11 cellular contexts compared by ENCODE assay signal in the genomic region with DNA sequence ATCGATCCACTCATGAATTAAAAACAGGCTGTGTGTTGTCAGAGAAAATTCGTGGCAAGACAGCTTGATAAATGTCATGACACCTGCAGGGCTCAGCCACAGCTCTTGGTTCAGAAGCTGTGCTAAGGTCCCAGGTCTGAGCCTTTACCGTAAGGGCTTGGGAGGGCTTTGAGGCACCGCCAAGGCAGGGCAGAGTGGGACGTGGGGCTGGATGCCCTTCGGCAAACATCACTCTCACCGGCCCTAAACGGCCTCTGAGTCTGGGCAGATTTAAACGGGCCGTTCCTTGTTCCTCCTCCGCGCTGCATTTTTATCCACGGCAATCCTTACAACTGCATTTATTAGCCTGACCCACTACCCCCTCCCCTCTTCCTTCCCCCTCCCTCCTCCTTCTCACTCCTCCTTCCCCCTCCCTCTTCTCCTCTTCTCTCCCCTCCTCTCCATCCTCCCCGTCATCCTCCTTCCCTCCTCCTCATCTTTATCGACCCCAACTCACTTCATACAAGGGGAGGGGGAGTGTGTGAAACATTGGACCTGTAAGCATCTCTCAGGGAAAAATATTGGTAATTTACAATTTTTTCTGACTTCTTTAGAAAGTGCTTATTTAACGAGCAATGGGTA. TPM values are rescaled to one million over a fixed set of nuclear protein-coding genes. Genes with fewer than 3 reads are reported as not detected.
DNase-seq lines count a peak whose midpoint lies in the region; TF ChIP-seq lines count a peak whose summit lies in the region.
"Had no signal": no experiment of that assay in that cellular context is flagged by ENCODE, and none has a peak within 500 bp of the region (broad histone marks: within the 10 kb centered on the region; RNA-seq: fewer than 3 reads in every experiment).

No MANE protein-coding gene starts in this region.

- H3K4me1 ChIP-seq in OCI-LY1 (ENCODE audit: insufficient read depth, low read length, severe bottlenecking) (peaks cover 94% of the 10 kb centered on the region), esophagus muscularis mucosa (peaks cover 47 to 81% (median 71%) of the 10 kb centered on the region in 4 donors), A673 (ENCODE audit: insufficient read depth, low read length, poor library complexity, severe bottlenecking) (peaks cover 23% of the 10 kb centered on the region)

- DNase-seq in EH (ENCODE audit: low read depth): peak; percentile 45
- DNase-seq in esophagus muscularis mucosa (ENCODE audit: extremely low spot score): no peak
- DNase-seq in posterior vena cava (ENCODE audit: low spot score): peak; percentile 82
- DNase-seq in DMS53 (lab: John Stamatoyannopoulos, UW): no peak
- no peak for DNase-seq in DMS53 treated with DMSO at 0.1 percent for 48 hours (lab: John Stamatoyannopoulos, UW; ENCODE audit: unreplicated experiment)
- no peak for DNase-seq in DMS153 treated with DMSO at 0.1 percent for 48 hours (lab: John Stamatoyannopoulos, UW; ENCODE audit: unreplicated experiment)
- no peak for DNase-seq in A673 (ENCODE audit: low spot score)
- DNase-seq: dorsolateral prefrontal cortex, NCI-H1048, T-helper 9 cell had no signal

- H4K20me1 ChIP-seq in OCI-LY1 (ENCODE audit: insufficient read depth, low read length): no peaks in the 10 kb centered on the region

- no peaks in the 10 kb centered on the region for H3K79me2 ChIP-seq in OCI-LY1 (ENCODE audit: insufficient read depth, low read length)

- peak overlapping the region; percentile 64 for H3K4me2 ChIP-seq in OCI-LY1 (ENCODE audit: low read length)

- peak overlapping the region; percentile 48; the same call in 1 of the 2 replicates for H3K9ac ChIP-seq in OCI-LY1 (ENCODE audit: low read length)

- no peaks in the 10 kb centered on the region for H3K27me3 ChIP-seq in OCI-LY1 (ENCODE audit: insufficient read depth, low read length)
- H3K27me3 ChIP-seq in esophagus muscularis mucosa: no peaks in the 10 kb centered on the region
- no peaks in the 10 kb centered on the region for H3K27me3 ChIP-seq in A673 (replicated peaks; ENCODE audit: insufficient read depth, low read depth, low read length, poor library complexity)

- TF ChIP-seq EP300 in esophagus muscularis mucosa (IDR thresholded peaks at IDR 0.05): no peak

- H2AFZ ChIP-seq in OCI-LY1 (ENCODE audit: low read length): no peak overlapping the region

- CTCF ChIA-PET in A673 (lab: Charles Lee): no interaction called here

- H3F3A ChIP-seq in OCI-LY1 (ENCODE audit: insufficient read depth, low read length): peaks cover 19% of the 10 kb centered on the region

- H3K27ac ChIP-seq in OCI-LY1 (ENCODE audit: low read depth, low read length, poor library complexity, severe bottlenecking) (peak overlapping the region; percentile 98), esophagus muscularis mucosa (replicated peaks in 1 of 4) (peak overlapping the region in 3 of 4 donors; percentile 43 to 49 (median 45)), A673 (ENCODE audit: low read depth, low read length, poor library complexity, severe bottlenecking) (no peak overlapping the region)

- no peaks in the 10 kb centered on the region for H3K9me2 ChIP-seq in OCI-LY1 (ENCODE audit: low read depth, low read length)

- H3K9me3 ChIP-seq in OCI-LY1 (ENCODE audit: low read length) (no peaks in the 10 kb centered on the region), esophagus muscularis mucosa (no peaks in the 10 kb centered on the region), A673 (ENCODE audit: low read depth, low read length, poor library complexity, severe bottlenecking) (no peaks in the 10 kb centered on the region)

- WGBS in esophagus muscularis mucosa: 44% methylated on average over 16 of the region's 16 CpGs

- no peak for TF ChIP-seq POLR2A in esophagus muscularis mucosa (IDR thresholded peaks at IDR 0.05; ENCODE audit: low read depth)

- intact Hi-C loops in esophagus muscularis mucosa (cut with DNase I): no loop called here
- intact Hi-C loops in posterior vena cava (cut with DNase I): no loop called here
- intact Hi-C loops in A673 (cut with micrococcal nuclease; ENCODE audit: unreplicated experiment): no loop called here

- TF ChIP-seq CTCF in OCI-LY1 (IDR thresholded peaks at IDR 0.05; ENCODE audit: low read length): no peak
- TF ChIP-seq CTCF in esophagus muscularis mucosa (IDR thresholded peaks at IDR 0.05): no peak
- TF ChIP-seq CTCF in A673 (conservative IDR thresholded peaks at IDR 0.05; ENCODE audit: low read depth, low read length): no peak

- peaks cover 52% of the 10 kb centered on the region for H3K36me3 ChIP-seq in OCI-LY1 (ENCODE audit: insufficient read depth, low read length)
- H3K36me3 ChIP-seq in esophagus muscularis mucosa: no peaks in the 10 kb centered on the region
- no peaks in the 10 kb centered on the region for H3K36me3 ChIP-seq in A673 (ENCODE audit: insufficient read depth, low read length, poor library complexity, severe bottlenecking)

- POLR2A ChIA-PET in A673 (lab: Charles Lee; ENCODE audit: low non-redundant PET): no interaction called here

- H3K4me3 ChIP-seq in OCI-LY1 (ENCODE audit: low read depth, low read length, poor library complexity, severe bottlenecking) (peak overlapping the region; percentile 41), esophagus muscularis mucosa (peak overlapping the region in 1 of 4 donors; percentile 9), A673 (ENCODE audit: low read depth, low read length, poor library complexity, severe bottlenecking) (no peak overlapping the region)

- no TSS peak for BruUV-seq in A673 (replicated peaks; lab: Mats Ljungman, UMichigan)

RNA-seq across cellular contexts. Expression of gene MBP, which starts 33.9 kb away (rescaled TPM):
- 10 to 100 TPM; 21.9 to 31.3 (median 27.3) TPM for total RNA-seq in esophagus muscularis mucosa
- 10 to 100 TPM; 41.6 to 42.1 TPM for total RNA-seq in posterior vena cava
- 0.09 TPM in 1 of 2 replicates, not detected in the other for total RNA-seq in A673 (2021)

Comparison
In these comparisons a context has a peak if more than half of its experiments do, and no peak if none do; other contexts are left out.
1. DNase-seq: peak in EH (single experiment) and posterior vena cava (single experiment); none in esophagus muscularis mucosa (single experiment), DMS53 (single experiment), DMS53 treated with DMSO at 0.1 percent for 48 hours (single experiment), DMS153 treated with DMSO at 0.1 percent for 48 hours (single experiment) and A673 (single experiment).
2. RNA of gene MBP, which starts 33.9 kb away (total RNA-seq): 41.6 to 42.1 TPM in posterior vena cava and 21.9 to 31.3 TPM in esophagus muscularis mucosa; 0.09 TPM in A673; every median in the first group is over 10 times any median in the second.